16 cellular contexts compared by ENCODE assay signal in the genomic region with DNA sequence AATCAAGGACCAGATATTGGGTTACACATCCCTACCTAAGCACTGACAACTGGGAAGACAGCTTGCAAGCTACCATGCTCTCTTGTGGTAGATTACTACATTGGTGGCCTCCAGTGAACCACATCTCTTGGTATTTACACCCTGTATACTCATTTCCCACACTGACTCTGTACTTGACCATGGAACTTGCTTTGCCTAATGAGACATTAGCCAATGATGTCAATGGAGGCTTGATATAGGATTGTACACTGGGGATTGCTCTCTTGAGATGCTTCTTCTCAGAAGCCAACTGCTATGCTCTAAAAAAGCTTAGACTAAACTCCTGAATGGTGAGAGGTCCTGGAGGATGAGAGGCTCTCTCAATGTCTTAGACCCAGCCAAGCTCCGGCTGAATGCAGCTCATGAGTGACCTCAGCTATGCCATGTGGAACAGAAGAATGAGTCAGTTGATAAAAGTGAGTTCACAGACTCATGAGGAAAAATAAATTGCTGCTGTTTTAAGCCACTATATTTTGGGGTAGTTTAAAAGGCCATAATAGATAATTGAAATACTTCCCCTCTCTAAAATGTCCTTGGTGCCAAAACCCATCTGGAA.
DNase-seq lines count a peak whose midpoint lies in the region; ATAC-seq and TF ChIP-seq lines count a peak whose summit lies in the region.
"Had no signal": no experiment of that assay in that cellular context is flagged by ENCODE, and none has a peak within 500 bp of the region (broad histone marks: within the 10 kb centered on the region; RNA-seq: fewer than 3 reads in every experiment).

No MANE protein-coding gene starts in this region.

- TF ChIP-seq CTCF in breast epithelium (IDR thresholded peaks at IDR 0.05) (no peak), MCF 10A (IDR thresholded peaks at IDR 0.05; ENCODE audit: unreplicated experiment) (no peak), coronary artery (IDR thresholded peaks at IDR 0.05) (no peak)

- H3K27ac ChIP-seq in breast epithelium (peak overlapping the region; percentile 59 to 89), coronary artery (peak overlapping the region; percentile 62 to 76), aorta (ENCODE audit: low read depth in 1 of 2, low read length in 2 of 2) (no peak overlapping the region)

- peaks cover 7% of the 10 kb centered on the region for H3K9me3 Mint-ChIP-seq in MCF 10A (ENCODE audit: unreplicated experiment)
- H3K9me3 Mint-ChIP-seq: natural killer cell had no signal

- TF ChIP-seq POLR2A in breast epithelium (IDR thresholded peaks at IDR 0.05), result no peak

- peaks cover 6% of the 10 kb centered on the region for H3K4me1 Mint-ChIP-seq in MCF 10A (ENCODE audit: insufficient read depth, unreplicated experiment)
- H3K4me1 Mint-ChIP-seq: natural killer cell had no signal

- CTCF ChIA-PET in MCF 10A (lab: Yijun Ruan, JAX), result interaction anchor here (0.6 kb wide), 1 partner anchor 168 kb away, joined by 3 read pairs; no protein-coding TSS in a partner anchor

- POLR2A ChIA-PET in MCF 10A (lab: Yijun Ruan, JAX), result no interaction called here

- peak; percentile 51 for ATAC-seq in aorta (ENCODE audit: low FRiP score)
- ATAC-seq: natural killer cell had no signal

- WGBS in aorta, 2 donors, result 18 to 26% methylated on average over 1 of the region's 1 CpG

- BruUV-seq in MCF 10A (replicated peaks; lab: Mats Ljungman, UMichigan), result no TSS peak

- H3K4me3 ChIP-seq in breast epithelium (no peak overlapping the region), coronary artery (no peak overlapping the region), aorta (ENCODE audit: low read length in 2 of 2) (no peak overlapping the region)
- H3K4me3 ChIP-seq: skin epidermis had no signal

- no peaks in the 10 kb centered on the region for H3K36me3 Mint-ChIP-seq in MCF 10A (ENCODE audit: insufficient read depth, unreplicated experiment)
- H3K36me3 Mint-ChIP-seq: natural killer cell had no signal

- H3K27me3 ChIP-seq in breast epithelium (no peaks in the 10 kb centered on the region), aorta (ENCODE audit: control insufficient read depth in 1 of 2, insufficient read depth in 2 of 2, low read length in 1 of 2) (no peaks in the 10 kb centered on the region)

- H3K27me3 Mint-ChIP-seq in MCF 10A (ENCODE audit: insufficient read depth, unreplicated experiment), result no peaks in the 10 kb centered on the region

- H3K27ac Mint-ChIP-seq in MCF 10A (ENCODE audit: low read depth, unreplicated experiment), result no peak overlapping the region
- H3K27ac Mint-ChIP-seq: natural killer cell had no signal

- H3K9me3 ChIP-seq in breast epithelium (no peaks in the 10 kb centered on the region), aorta (ENCODE audit: control insufficient read depth, low read length) (no peaks in the 10 kb centered on the region)

- intact Hi-C loops in breast epithelium (cut with DNase I; ENCODE audit: low total_unique reads) (no loop called here), MCF 10A (cut with micrococcal nuclease) (no loop called here), aorta (cut with DNase I) (no loop called here)

- no peak overlapping the region for H3K4me3 Mint-ChIP-seq in MCF 10A (ENCODE audit: unreplicated experiment)
- H3K4me3 Mint-ChIP-seq: natural killer cell had no signal

- H3K36me3 ChIP-seq in breast epithelium (no peaks in the 10 kb centered on the region), aorta (ENCODE audit: control insufficient read depth in 1 of 2, insufficient read depth in 2 of 2, low read length in 1 of 2) (no peaks in the 10 kb centered on the region)

- DNase-seq in breast epithelium (ENCODE audit: low spot score in 2 of 2) (no peak), MCF 10A (ENCODE audit: unreplicated experiment) (no peak), coronary artery (ENCODE audit: low spot score) (no peak), iris pigment epithelial cell (ENCODE audit: low read depth) (peak; percentile 89), aorta (no peak), NCI-H1417 treated with DMSO at 0.1 percent for 48 hours (lab: John Stamatoyannopoulos, UW) (no peak), DMS114 treated with DMSO at 0.1 percent for 48 hours (lab: John Stamatoyannopoulos, UW; ENCODE audit: unreplicated experiment) (no peak), putamen (ENCODE audit: low spot score) (no peak)
- DNase-seq: 8988T; activated T-cell treated with anti-CD3 and anti-CD28 coated beads, Interleukin-2, amount 50 U/mL, for 48 hours; caudate nucleus; kidney; natural killer cell; NCI-H2171; SW 1271 had no signal

- H3K4me1 ChIP-seq in breast epithelium, result no peaks in the 10 kb centered on the region
- H3K4me1 ChIP-seq in aorta (ENCODE audit: control insufficient read depth in 1 of 2, insufficient read depth in 2 of 2, low read length in 2 of 2), result peaks cover 0 to 6% of the 10 kb centered on the region in 2 donors

Comparison
In these comparisons a context has a peak if more than half of its experiments do, and no peak if none do; other contexts are left out.
1. H3K27ac ChIP-seq: peak in breast epithelium (2 of 2) and coronary artery (2 of 2); none in aorta (0 of 2).